In genomic region chr10:80497187-80498038, GRCh38 we compare ENCODE assay signal across 9 cellular contexts. TPM values are rescaled to one million over a fixed set of nuclear protein-coding genes. Genes with fewer than 3 reads are reported as not detected.
DNase-seq lines count a peak whose midpoint lies in the region; ATAC-seq and TF ChIP-seq lines count a peak whose summit lies in the region.
"Had no signal": no experiment of that assay in that cellular context is flagged by ENCODE, and none has a peak within 500 bp of the region (broad histone marks: within the 10 kb centered on the region; RNA-seq: fewer than 3 reads in every experiment).

No MANE protein-coding gene starts in this region.

- peaks cover 55 to 98% (median 95%) of the 10 kb centered on the region in 4 donors for H3K4me1 Mint-ChIP-seq in naive thymus-derived CD8-positive, alpha-beta T cell

- peak overlapping the region; percentile 72 to 87 (median 81) for H3K9ac ChIP-seq in BLaER1 treated with 17β-estradiol and CSF1 and Interleukin-3, amounts not matched to agents 10 nM and 100 nM

- peak overlapping the region; percentile 91 to 98 (median 95) for H3K27ac Mint-ChIP-seq in naive thymus-derived CD8-positive, alpha-beta T cell

- peaks cover 0 to 15% (median 0%) of the 10 kb centered on the region in 11 experiments; a peak in 7 of 22 replicates for H4K20me1 ChIP-seq in BLaER1 treated with 17β-estradiol and CSF1 and Interleukin-3, amounts not matched to agents 10 nM and 100 nM

- H3K4me3 ChIP-seq in BLaER1 treated with 17β-estradiol and CSF1 and Interleukin-3, amounts not matched to agents 10 nM and 100 nM: peak overlapping the region in 9 of 10 experiments; percentile 3 to 52 (median 39); a peak in 14 of 20 replicates
- no peak overlapping the region for H3K4me3 ChIP-seq in SJCRH30

- H3K27me3 ChIP-seq in BLaER1 treated with 17β-estradiol and CSF1 and Interleukin-3, amounts not matched to agents 10 nM and 100 nM: no peaks in the 10 kb centered on the region
- H3K27me3 ChIP-seq in SJCRH30: no peaks in the 10 kb centered on the region

- TF ChIP-seq CTCF in GM20000 (IDR thresholded peaks at IDR 0.05; ENCODE audit: extremely low read depth, missing control alignments): no peak

- H3K4me3 Mint-ChIP-seq in naive thymus-derived CD8-positive, alpha-beta T cell: peak overlapping the region; percentile 60 to 87 (median 84)

- H3K9me3 ChIP-seq in BLaER1 treated with 17β-estradiol and CSF1 and Interleukin-3, amounts not matched to agents 10 nM and 100 nM (replicated peaks in 1 of 11): peaks cover 0 to 19% (median 6%) of the 10 kb centered on the region in 11 experiments; a peak in 12 of 22 replicates
- H3K9me3 ChIP-seq in SJCRH30 (replicated peaks): peaks cover 4% of the 10 kb centered on the region; the same call in 1 of the 2 replicates

- DNase-seq in SJCRH30 (peak; percentile 33 to 35), epithelial cell of prostate (ENCODE audit: low read depth, low spot score) (no peak), COLO829 (ENCODE audit: low spot score) (no peak), GM20000 (ENCODE audit: low spot score) (no peak)
- DNase-seq in naive thymus-derived CD8-positive, alpha-beta T cell: no peak

- peak overlapping the region; percentile 85 to 97 (median 93) for H3K27ac ChIP-seq in BLaER1 treated with 17β-estradiol and CSF1 and Interleukin-3, amounts not matched to agents 10 nM and 100 nM
- no peak overlapping the region for H3K27ac ChIP-seq in SJCRH30
- H3K27ac ChIP-seq in epithelial cell of prostate: peak overlapping the region; percentile 99

- ATAC-seq in naive thymus-derived CD8-positive, alpha-beta T cell: no peak
- no peak for ATAC-seq in HG03159 (IDR thresholded peaks at IDR 0.05; ENCODE audit: unreplicated experiment)
- no peak for ATAC-seq in GM21390 (IDR thresholded peaks at IDR 0.05; ENCODE audit: unreplicated experiment)

- H3K36me3 ChIP-seq in BLaER1 treated with 17β-estradiol and CSF1 and Interleukin-3, amounts not matched to agents 10 nM and 100 nM: peaks cover 40 to 85% (median 63%) of the 10 kb centered on the region in 11 experiments
- H3K36me3 ChIP-seq in SJCRH30: peaks cover 18% of the 10 kb centered on the region

- H3K4me1 ChIP-seq in BLaER1 treated with 17β-estradiol and CSF1 and Interleukin-3, amounts not matched to agents 10 nM and 100 nM: peaks cover 90 to 100% (median 100%) of the 10 kb centered on the region in 10 experiments
- H3K4me1 ChIP-seq in SJCRH30: peaks cover 1% of the 10 kb centered on the region; the same call in 1 of the 2 replicates

- peaks cover 0 to 10% (median 2%) of the 10 kb centered on the region in 9 donors for H3K9me3 Mint-ChIP-seq in naive thymus-derived CD8-positive, alpha-beta T cell

- peaks cover 8 to 61% (median 31%) of the 10 kb centered on the region in 3 donors for H3K36me3 Mint-ChIP-seq in naive thymus-derived CD8-positive, alpha-beta T cell

- peak overlapping the region; percentile 90 to 99 (median 96) for H3K4me2 ChIP-seq in BLaER1 treated with 17β-estradiol and CSF1 and Interleukin-3, amounts not matched to agents 10 nM and 100 nM

- POLR2A ChIA-PET in naive thymus-derived CD8-positive, alpha-beta T cell (lab: Charles Lee): interaction anchor here (1.3 to 20.6 kb wide), 5 partner anchors 10 to 37 kb away, joined by 4 to 914 read pairs (median 7); partner anchors contain the start of gene TSPAN14

- H3K27me3 Mint-ChIP-seq in naive thymus-derived CD8-positive, alpha-beta T cell: no peaks in the 10 kb centered on the region
- H3K27me3 Mint-ChIP-seq: IgD-negative memory B cell had no signal

RNA-seq across cellular contexts. Expression of gene SH2D4B, which starts 40.3 kb away (rescaled TPM):
- total RNA-seq in SJCRH30 (2014; rRNA removed; shearing (Covaris generic)): not detected in 2 replicates
- total RNA-seq in naive thymus-derived CD8-positive, alpha-beta T cell: under 1 TPM; 0.11 to 0.36 TPM
- polyA plus RNA-seq in naive thymus-derived CD8-positive, alpha-beta T cell: not detected
- polyA plus RNA-seq: IgD-negative memory B cell had no signal

RNA-seq across cellular contexts. Expression of gene TSPAN14, which starts 43.3 kb away (rescaled TPM):
- 37.7 and 40.4 TPM in 2 replicates for total RNA-seq in SJCRH30 (2014; rRNA removed; shearing (Covaris generic))
- 100 to 1,000 TPM; 163 to 165 TPM for total RNA-seq in naive thymus-derived CD8-positive, alpha-beta T cell
- 100 to 1,000 TPM; 152 to 293 (median 155) TPM for polyA plus RNA-seq in naive thymus-derived CD8-positive, alpha-beta T cell

Comparison
In these comparisons a context has a peak if more than half of its experiments do, and no peak if none do; other contexts are left out.
1. DNase-seq: peak in SJCRH30 (2 of 2); none in epithelial cell of prostate (single experiment), naive thymus-derived CD8-positive, alpha-beta T cell (0 of 10), COLO829 (single experiment) and GM20000 (single experiment).